15 cellular contexts compared by ENCODE assay signal in the genomic region with DNA sequence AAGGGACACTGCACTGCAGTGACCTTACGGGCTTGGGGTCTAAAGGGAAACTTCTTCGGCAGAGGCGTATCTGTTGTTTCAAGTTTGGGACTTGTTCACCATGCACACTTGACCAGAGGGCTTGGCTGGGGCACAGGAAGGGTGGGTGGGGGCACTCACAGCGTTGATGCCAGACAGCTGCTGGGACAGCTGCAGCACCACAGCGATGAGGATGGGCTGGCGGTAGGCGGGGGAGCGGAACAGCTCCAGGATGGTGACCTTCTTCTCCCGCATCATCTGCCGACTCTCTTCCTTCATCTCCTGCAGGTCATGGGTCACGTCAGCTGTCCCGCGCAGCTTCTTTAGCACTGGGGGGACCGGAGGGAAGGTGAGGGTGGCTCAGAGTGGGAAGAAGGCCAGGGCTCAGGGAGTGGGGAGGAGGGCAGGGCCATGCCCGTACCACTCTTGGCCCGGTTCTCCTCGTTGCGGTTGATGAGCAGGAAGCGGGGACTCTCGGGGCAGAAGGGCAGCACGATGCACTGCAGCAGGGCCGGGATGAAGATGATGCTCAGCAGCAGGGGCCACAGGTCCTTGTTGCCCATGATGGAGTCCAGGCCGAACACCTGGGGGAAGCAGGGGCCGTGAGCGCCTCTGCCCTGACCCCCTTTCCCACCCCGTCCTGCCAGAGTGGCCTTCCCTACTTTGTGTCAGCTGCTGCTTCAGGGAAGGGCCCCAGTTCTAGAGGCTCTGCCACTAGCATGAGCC. TPM values are rescaled to one million over a fixed set of nuclear protein-coding genes. Genes with fewer than 3 reads are reported as not detected.
DNase-seq lines count a peak whose midpoint lies in the region; ATAC-seq, FAIRE-seq and TF ChIP-seq lines count a peak whose summit lies in the region.
"Had no signal": no experiment of that assay in that cellular context is flagged by ENCODE, and none has a peak within 500 bp of the region (broad histone marks: within the 10 kb centered on the region; RNA-seq: fewer than 3 reads in every experiment).

No MANE protein-coding gene starts in this region.

- TF ChIP-seq RAD21 in IMR-90 (IDR thresholded peaks at IDR 0.05; ENCODE audit: low read length): no peak

- H3K27me3 ChIP-seq in IMR-90 (ENCODE audit: control insufficient read depth, insufficient read depth, low read length) (no peaks in the 10 kb centered on the region), astrocyte (ENCODE audit: insufficient read depth, low read length) (no peaks in the 10 kb centered on the region)
- H3K27me3 ChIP-seq: transverse colon had no signal

- no peak overlapping the region for H2BK5ac ChIP-seq in IMR-90 (ENCODE audit: low read depth, low read length, poor library complexity, severe bottlenecking)

- peak overlapping the region; percentile 25 for H2AK9ac ChIP-seq in IMR-90 (replicated peaks; ENCODE audit: low read depth, low read length, poor library complexity)

- H2BK20ac ChIP-seq in IMR-90 (ENCODE audit: low read depth, low read length): no peak overlapping the region

- H2BK120ac ChIP-seq in IMR-90 (ENCODE audit: low read depth, low read length): no peak overlapping the region

- no peak overlapping the region for H3K23ac ChIP-seq in IMR-90 (ENCODE audit: low read depth, low read length)

- H3K27ac Mint-ChIP-seq in T-helper 1 cell treated with Interleukin-12 subunit alpha and Interleukin-12 subunit beta and Interleukin-4 antibody, amounts not matched to agents 30 μg/mL and 1 μg/mL, for 36 hours: peak overlapping the region; percentile 79
- H3K27ac Mint-ChIP-seq in astrocyte (ENCODE audit: unreplicated experiment) (peak overlapping the region; percentile 12), neural crest cell (ENCODE audit: unreplicated experiment) (peak overlapping the region; percentile 16)
- H3K27ac Mint-ChIP-seq: HFFc6 had no signal

- peaks cover 16% of the 10 kb centered on the region for H3K4me1 ChIP-seq in IMR-90 (ENCODE audit: control insufficient read depth, insufficient read depth, low read length)
- peaks cover 12% of the 10 kb centered on the region for H3K4me1 ChIP-seq in astrocyte (ENCODE audit: insufficient read depth, low read length)

- TF ChIP-seq POLR2A in IMR-90 (IDR thresholded peaks at IDR 0.05; ENCODE audit: low read depth, low read length): no peak

- DNase-seq in T-helper 1 cell (no peak), IMR-90 (no peak), astrocyte (ENCODE audit: low read depth) (no peak), neural crest cell (ENCODE audit: low read depth, low spot score) (no peak), NCI-H446 treated with DMSO at 0.1 percent for 48 hours (lab: John Stamatoyannopoulos, UW) (no peak), NCI-H2107 treated with DMSO at 0.1 percent for 48 hours (lab: John Stamatoyannopoulos, UW; ENCODE audit: unreplicated experiment) (no peak)
- no peak for DNase-seq in stimulated activated CD4-positive, alpha-beta T cell treated with anti-CD3 and anti-CD28 coated beads, Interleukin-2, amount 100 ng/mL, for 24 hours
- DNase-seq: glutamatergic neuron, HFFc6, NCI-H1048, NCI-H345, PC-9, transverse colon had no signal

- H2AK5ac ChIP-seq in IMR-90 (ENCODE audit: low read depth, low read length): peak overlapping the region; percentile 8; the same call in 1 of the 2 replicates

- H4K8ac ChIP-seq in IMR-90 (ENCODE audit: low read depth in 2 of 2, low read length in 2 of 2): no peak overlapping the region

- POLR2A ChIA-PET in IMR-90 (lab: Charles Lee; ENCODE audit: unreplicated experiment): no interaction called here

- H3K4me2 ChIP-seq in IMR-90 (ENCODE audit: low read depth, low read length): no peak overlapping the region
- no peak overlapping the region for H3K4me2 ChIP-seq in astrocyte (ENCODE audit: low read length)
- H3K4me2 ChIP-seq: PC-9 had no signal

- WGBS in IMR-90 (ENCODE audit: extremely low coverage in 2 of 2, insufficient read length in 1 of 2), 2 experiments: 91% methylated on average over 13 of the region's 26 CpGs; no CpG with 5 or more reads in 1 of the 2 experiments

- no peak overlapping the region for H3K14ac ChIP-seq in IMR-90 (replicated peaks; ENCODE audit: low read depth, low read length)

- peaks cover 48 to 81% of the 10 kb centered on the region in 2 experiments for H3K79me1 ChIP-seq in IMR-90 (ENCODE audit: low read depth in 1 of 2, low read length in 2 of 2)

- no peak for ATAC-seq in IMR-90 (ENCODE audit: low read depth)

- H3K9me3 ChIP-seq in IMR-90 (ENCODE audit: control insufficient read depth, insufficient read depth, low read length) (no peaks in the 10 kb centered on the region), astrocyte (ENCODE audit: insufficient read depth, low read depth, low read length) (no peaks in the 10 kb centered on the region)
- H3K9me3 ChIP-seq: transverse colon had no signal

- BruUV-seq in IMR-90 (replicated peaks; lab: Mats Ljungman, UMichigan): no TSS peak

- in situ Hi-C loops in IMR-90 (cut with MboI; ENCODE audit: low sequenced_read_pairs): no loop called here

- H4K5ac ChIP-seq in IMR-90 (ENCODE audit: low read depth, low read length): no peak overlapping the region

- peaks cover 87% of the 10 kb centered on the region for H3K36me3 ChIP-seq in IMR-90 (ENCODE audit: control insufficient read depth, insufficient read depth, low read length)
- peaks cover 63% of the 10 kb centered on the region for H3K36me3 ChIP-seq in astrocyte (ENCODE audit: insufficient read depth, low read length)

- peaks cover 63% of the 10 kb centered on the region for H3K36me3 Mint-ChIP-seq in T-helper 1 cell treated with Interleukin-12 subunit alpha and Interleukin-12 subunit beta and Interleukin-4 antibody, amounts not matched to agents 30 μg/mL and 1 μg/mL, for 36 hours (ENCODE audit: low read depth)
- H3K36me3 Mint-ChIP-seq in astrocyte (ENCODE audit: low read depth, unreplicated experiment) (peaks cover 43% of the 10 kb centered on the region), neural crest cell (ENCODE audit: low read depth) (peaks cover 23% of the 10 kb centered on the region)

- H3K27ac ChIP-seq in IMR-90 (ENCODE audit: insufficient read depth, low read length): no peak overlapping the region
- H3K27ac ChIP-seq in astrocyte (ENCODE audit: low read depth, low read length): no peak overlapping the region
- H3K27ac ChIP-seq: 22Rv1, PC-9, transverse colon had no signal

- H3K9ac ChIP-seq in IMR-90 (ENCODE audit: low read depth, low read length) (no peak overlapping the region), astrocyte (ENCODE audit: low read length) (no peak overlapping the region)

- no peaks in the 10 kb centered on the region for H3K9me3 Mint-ChIP-seq in T-helper 1 cell treated with Interleukin-12 subunit alpha and Interleukin-12 subunit beta and Interleukin-4 antibody, amounts not matched to agents 30 μg/mL and 1 μg/mL, for 36 hours
- no peaks in the 10 kb centered on the region for H3K9me3 Mint-ChIP-seq in astrocyte (ENCODE audit: unreplicated experiment)
- no peaks in the 10 kb centered on the region for H3K9me3 Mint-ChIP-seq in neural crest cell
- H3K9me3 Mint-ChIP-seq: HFFc6 had no signal

- no peak for FAIRE-seq in astrocyte (lab: Jason Lieb, UNC)

- H4K20me1 ChIP-seq in IMR-90 (ENCODE audit: insufficient read depth, low read length): peaks cover 61% of the 10 kb centered on the region
- H4K20me1 ChIP-seq in astrocyte (ENCODE audit: insufficient read depth, low read length): peaks cover 35% of the 10 kb centered on the region

- H3K79me2 ChIP-seq in astrocyte (ENCODE audit: insufficient read depth, low read length): peaks cover 46% of the 10 kb centered on the region

- H3K4me3 Mint-ChIP-seq in T-helper 1 cell treated with Interleukin-12 subunit alpha and Interleukin-12 subunit beta and Interleukin-4 antibody, amounts not matched to agents 30 μg/mL and 1 μg/mL, for 36 hours: peak overlapping the region; percentile 40
- H3K4me3 Mint-ChIP-seq in astrocyte (ENCODE audit: unreplicated experiment) (no peak overlapping the region), neural crest cell (peak overlapping the region; percentile 57)
- H3K4me3 Mint-ChIP-seq: HFFc6 had no signal

- intact Hi-C loops in IMR-90 (cut with micrococcal nuclease): no loop called here

- H3K27me3 Mint-ChIP-seq in T-helper 1 cell treated with Interleukin-12 subunit alpha and Interleukin-12 subunit beta and Interleukin-4 antibody, amounts not matched to agents 30 μg/mL and 1 μg/mL, for 36 hours (ENCODE audit: low read depth): no peaks in the 10 kb centered on the region
- H3K27me3 Mint-ChIP-seq in astrocyte (ENCODE audit: low read depth, unreplicated experiment): no peaks in the 10 kb centered on the region
- peaks cover 2% of the 10 kb centered on the region for H3K27me3 Mint-ChIP-seq in neural crest cell (ENCODE audit: low read depth)

- no peak overlapping the region for H4K91ac ChIP-seq in IMR-90 (ENCODE audit: insufficient read depth, low read depth, low read length)

- dilution Hi-C loops in IMR-90 (cut with HindIII; ENCODE audit: low sequenced_read_pairs, unreplicated experiment): no loop called here

- H2AFZ ChIP-seq in IMR-90 (replicated peaks; ENCODE audit: low read length, poor library complexity): peak overlapping the region; percentile 7
- no peak overlapping the region for H2AFZ ChIP-seq in astrocyte (ENCODE audit: low read depth, low read length)
- H2AFZ ChIP-seq: PC-9 had no signal

- H3K18ac ChIP-seq in IMR-90 (ENCODE audit: low read depth, low read length): no peak overlapping the region

- no peak overlapping the region for H2BK15ac ChIP-seq in IMR-90 (ENCODE audit: low read depth, low read length)

- H3K56ac ChIP-seq in IMR-90 (ENCODE audit: extremely low read depth, insufficient read depth, low read length): no peak overlapping the region

- CTCF ChIA-PET in IMR-90 (lab: Yijun Ruan, JAX): no interaction called here

- peaks cover 22% of the 10 kb centered on the region for H3K9me1 ChIP-seq in IMR-90 (ENCODE audit: insufficient read depth, low read length)

- H3K4me3 ChIP-seq in IMR-90 (ENCODE audit: insufficient read depth, low read depth, low read length) (no peak overlapping the region), astrocyte (ENCODE audit: insufficient read depth, low read depth, low read length) (no peak overlapping the region)
- H3K4me3 ChIP-seq: PC-9, transverse colon had no signal

- H3K4ac ChIP-seq in IMR-90 (ENCODE audit: low read depth, low read length): no peak overlapping the region

- H3K4me1 Mint-ChIP-seq in T-helper 1 cell treated with Interleukin-12 subunit alpha and Interleukin-12 subunit beta and Interleukin-4 antibody, amounts not matched to agents 30 μg/mL and 1 μg/mL, for 36 hours (ENCODE audit: low read depth): peaks cover 63% of the 10 kb centered on the region
- H3K4me1 Mint-ChIP-seq in astrocyte (ENCODE audit: low read depth, unreplicated experiment) (peaks cover 48% of the 10 kb centered on the region), neural crest cell (peaks cover 58% of the 10 kb centered on the region)

- no peak for TF ChIP-seq CTCF in IMR-90 (conservative IDR thresholded peaks at IDR 0.05; ENCODE audit: low read depth, low read length)
- TF ChIP-seq CTCF in astrocyte (IDR thresholded peaks at IDR 0.05; ENCODE audit: insufficient read depth, low read depth, low read length): no peak
- no peak for TF ChIP-seq CTCF in neural crest cell (conservative IDR thresholded peaks at IDR 0.05)

RNA-seq across cellular contexts. Expression of a gene that starts 29.1 kb away (rescaled TPM):
- total RNA-seq in IMR-90 (2012; rRNA removed) (203 and 395 TPM in 2 replicates), astrocyte (506 and 521 TPM in 2 replicates), neural crest cell (254 and 265 TPM in 2 replicates)
- 200 and 208 TPM in 2 replicates for polyA plus RNA-seq in IMR-90 (2012; rRNA removed)
- 557 and 944 TPM in 2 replicates for polyA plus RNA-seq in IMR-90 (2012; cell fraction: cytosol; rRNA removed)
- polyA plus RNA-seq in IMR-90 (2012; cell fraction: nucleus; rRNA removed; ENCODE audit: low replicate concordance): 202 and 690 TPM in 2 replicates

Comparison
In these comparisons a context has a peak if more than half of its experiments do, and no peak if none do; other contexts are left out.
1. H3K27ac Mint-ChIP-seq: peak in every context shown above with its lines; median percentile 79 in T-helper 1 cell treated with Interleukin-12 subunit alpha and Interleukin-12 subunit beta and Interleukin-4 antibody, amounts not matched to agents 30 μg/mL and 1 μg/mL, for 36 hours; 16 in neural crest cell; 12 in astrocyte.